Comparison of ENCODE assay signal across 6 cellular contexts in genomic region chr1:1318131-1318652, GRCh38.
DNase-seq lines count a peak whose midpoint lies in the region; ATAC-seq and TF ChIP-seq lines count a peak whose summit lies in the region.

No MANE protein-coding gene starts in this region.

- no peak overlapping the region for H3K4me3 ChIP-seq in tibial artery

- intact Hi-C loops in tibial artery (cut with DNase I; ENCODE audit: low total_unique reads): no loop called here

- peaks cover 0 to 51% (median 38%) of the 10 kb centered on the region in 4 donors for H3K4me1 ChIP-seq in tibial artery

- no peaks in the 10 kb centered on the region for H3K27me3 ChIP-seq in tibial artery

- no peaks in the 10 kb centered on the region for H3K9me3 ChIP-seq in tibial artery

- peak overlapping the region; percentile 62 to 65 for H3K27ac ChIP-seq in tibial artery

- ATAC-seq in GM21717 (IDR thresholded peaks at IDR 0.05; ENCODE audit: unreplicated experiment): no peak

- DNase-seq in NCI-H748 (lab: John Stamatoyannopoulos, UW; ENCODE audit: unreplicated experiment): peak; percentile 18
- DNase-seq in NCI-H748 treated with DMSO at 0.1 percent for 48 hours (lab: John Stamatoyannopoulos, UW): no peak
- DNase-seq in fibroblast of peridontal ligament (ENCODE audit: extremely low read depth): peak; percentile 95
- DNase-seq in tibial artery: peak; percentile 92 to 94
- DNase-seq in NOMO-1 (lab: John Stamatoyannopoulos, UW; ENCODE audit: unreplicated experiment in 2 of 2): no peak

- no peak for TF ChIP-seq CTCF in tibial artery (IDR thresholded peaks at IDR 0.05)

- H3K36me3 ChIP-seq in tibial artery: peaks cover 26 to 73% (median 59%) of the 10 kb centered on the region in 3 donors

Comparison
In these comparisons a context has a peak if more than half of its experiments do, and no peak if none do; other contexts are left out.
1. DNase-seq: peak in NCI-H748 (single experiment), fibroblast of peridontal ligament (single experiment) and tibial artery (2 of 2); none in NCI-H748 treated with DMSO at 0.1 percent for 48 hours (single experiment) and NOMO-1 (0 of 2).